ENCODE assay signal across 8 cellular contexts in genomic region chr5:139414601-139415121, GRCh38. TPM values are rescaled to one million over a fixed set of nuclear protein-coding genes. Genes with fewer than 3 reads are reported as not detected.
A peak's percentile ranks its signal among the peaks of the same experiment; 100 is the strongest.
DNase-seq lines count a peak whose midpoint lies in the region; TF ChIP-seq lines count a peak whose summit lies in the region.
"Had no signal": no experiment of that assay in that cellular context is flagged by ENCODE, and none has a peak within 500 bp of the region (broad histone marks: within the 10 kb centered on the region; RNA-seq: fewer than 3 reads in every experiment).

No MANE protein-coding gene starts in this region.

- intact Hi-C loops in A673 (cut with micrococcal nuclease; ENCODE audit: unreplicated experiment) = no loop called here

- H3K4me3 ChIP-seq in skin epidermis (no peak overlapping the region), A673 (ENCODE audit: low read depth, low read length, poor library complexity, severe bottlenecking) (no peak overlapping the region)

- BruUV-seq in A673 (replicated peaks; lab: Mats Ljungman, UMichigan) = no TSS peak

- no peaks in the 10 kb centered on the region for H3K4me1 ChIP-seq in A673 (ENCODE audit: insufficient read depth, low read length, poor library complexity, severe bottlenecking)

- H3K36me3 ChIP-seq in A673 (ENCODE audit: insufficient read depth, low read length, poor library complexity, severe bottlenecking) = no peaks in the 10 kb centered on the region
- H3K36me3 ChIP-seq: neutrophil had no signal

- TF ChIP-seq CTCF in A673 (conservative IDR thresholded peaks at IDR 0.05; ENCODE audit: low read depth, low read length) = no peak

- POLR2A ChIA-PET in A673 (lab: Charles Lee; ENCODE audit: low non-redundant PET) = no interaction called here

- CTCF ChIA-PET in A673 (lab: Charles Lee) = no interaction called here

- peak overlapping the region; percentile 85 for H3K27ac ChIP-seq in cingulate gyrus (ENCODE audit: low read depth, low read length)
- H3K27ac ChIP-seq in skin epidermis = peak overlapping the region in 17 of 21 experiments; percentile 14 to 83 (median 72)
- H3K27ac ChIP-seq in A673 (ENCODE audit: low read depth, low read length, poor library complexity, severe bottlenecking) = no peak overlapping the region
- H3K27ac ChIP-seq: neutrophil had no signal

- peak; percentile 48 for DNase-seq in NCI-H345 treated with DMSO at 0.1 percent for 48 hours (lab: John Stamatoyannopoulos, UW; ENCODE audit: unreplicated experiment)
- DNase-seq in NCI-H345 (lab: John Stamatoyannopoulos, UW) = no peak
- no peak for DNase-seq in germinal center (ENCODE audit: low spot score)
- no peak for DNase-seq in A673 (ENCODE audit: low spot score)
- DNase-seq: 8988T had no signal

- H3K27me3 ChIP-seq in A673 (replicated peaks; ENCODE audit: insufficient read depth, low read depth, low read length, poor library complexity) = no peaks in the 10 kb centered on the region
- H3K27me3 ChIP-seq: neutrophil had no signal

- H3K9me3 ChIP-seq in A673 (ENCODE audit: low read depth, low read length, poor library complexity, severe bottlenecking) = no peaks in the 10 kb centered on the region
- H3K9me3 ChIP-seq: neutrophil had no signal

RNA-seq across cellular contexts. Expression of gene SPATA24, which starts 10.8 kb away (rescaled TPM):
- 4.0 and 4.2 TPM in 2 replicates for total RNA-seq in A673 (2021)

RNA-seq across cellular contexts. Expression of gene PROB1, which starts 19.8 kb away (rescaled TPM):
- total RNA-seq in A673 (2021) = 0.82 and 1.0 TPM in 2 replicates

RNA-seq across cellular contexts. Expression of gene DNAJC18, which starts 24.7 kb away (rescaled TPM):
- total RNA-seq in A673 (2021) = 16.7 and 21.1 TPM in 2 replicates

RNA-seq across cellular contexts. Expression of gene MZB1, which starts 24.9 kb away (rescaled TPM):
- total RNA-seq in A673 (2021) = not detected in 2 replicates

RNA-seq across cellular contexts. Expression of gene SLC23A1, which starts 31.6 kb away (rescaled TPM):
- not detected in 2 replicates for total RNA-seq in A673 (2021)
